ENCODE assay signal across 1 cellular context in the genomic region with DNA sequence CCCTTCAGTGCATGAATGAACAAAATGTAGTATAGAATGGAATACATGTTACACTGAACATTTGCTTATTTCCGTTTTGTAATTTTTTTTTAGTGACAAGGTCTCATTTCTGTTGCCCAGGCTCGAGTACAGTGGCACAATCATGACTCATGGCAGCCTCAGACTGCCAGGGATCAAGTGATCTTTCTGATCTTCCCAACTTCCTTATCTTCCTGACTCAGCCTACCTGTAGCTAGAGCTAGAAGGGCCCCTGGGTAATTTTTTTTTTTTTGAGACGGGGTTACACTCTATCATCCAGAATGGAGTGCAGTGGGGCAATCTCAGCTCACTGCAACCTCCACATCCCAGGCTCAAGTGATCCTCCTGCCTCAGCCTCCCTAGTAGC.
TF ChIP-seq lines count a peak whose summit lies in the region.

No MANE protein-coding gene starts in this region.

TF ChIP-seq in WTC11, 78 proteins besides CTCF, POLR2A, EP300 and RAD21 (continued from another document):
- TF ChIP-seq, protein P1, sequence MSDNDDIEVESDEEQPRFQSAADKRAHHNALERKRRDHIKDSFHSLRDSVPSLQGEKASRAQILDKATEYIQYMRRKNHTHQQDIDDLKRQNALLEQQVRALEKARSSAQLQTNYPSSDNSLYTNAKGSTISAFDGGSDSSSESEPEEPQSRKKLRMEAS (CRISPR knock-in tag; IDR thresholded peaks at IDR 0.05) = no peak
- TF ChIP-seq TP53 (CRISPR knock-in tag; IDR thresholded peaks at IDR 0.05) = no peak
- TF ChIP-seq, protein P2, sequence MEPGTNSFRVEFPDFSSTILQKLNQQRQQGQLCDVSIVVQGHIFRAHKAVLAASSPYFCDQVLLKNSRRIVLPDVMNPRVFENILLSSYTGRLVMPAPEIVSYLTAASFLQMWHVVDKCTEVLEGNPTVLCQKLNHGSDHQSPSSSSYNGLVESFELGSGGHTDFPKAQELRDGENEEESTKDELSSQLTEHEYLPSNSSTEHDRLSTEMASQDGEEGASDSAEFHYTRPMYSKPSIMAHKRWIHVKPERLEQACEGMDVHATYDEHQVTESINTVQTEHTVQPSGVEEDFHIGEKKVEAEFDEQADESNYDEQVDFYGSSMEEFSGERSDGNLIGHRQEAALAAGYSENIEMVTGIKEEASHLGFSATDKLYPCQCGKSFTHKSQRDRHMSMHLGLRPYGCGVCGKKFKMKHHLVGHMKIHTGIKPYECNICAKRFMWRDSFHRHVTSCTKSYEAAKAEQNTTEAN (CRISPR knock-in tag; IDR thresholded peaks at IDR 0.05) = no peak
- no peak for TF ChIP-seq GABPB1 (CRISPR knock-in tag; IDR thresholded peaks at IDR 0.05)
- TF ChIP-seq, protein P3, sequence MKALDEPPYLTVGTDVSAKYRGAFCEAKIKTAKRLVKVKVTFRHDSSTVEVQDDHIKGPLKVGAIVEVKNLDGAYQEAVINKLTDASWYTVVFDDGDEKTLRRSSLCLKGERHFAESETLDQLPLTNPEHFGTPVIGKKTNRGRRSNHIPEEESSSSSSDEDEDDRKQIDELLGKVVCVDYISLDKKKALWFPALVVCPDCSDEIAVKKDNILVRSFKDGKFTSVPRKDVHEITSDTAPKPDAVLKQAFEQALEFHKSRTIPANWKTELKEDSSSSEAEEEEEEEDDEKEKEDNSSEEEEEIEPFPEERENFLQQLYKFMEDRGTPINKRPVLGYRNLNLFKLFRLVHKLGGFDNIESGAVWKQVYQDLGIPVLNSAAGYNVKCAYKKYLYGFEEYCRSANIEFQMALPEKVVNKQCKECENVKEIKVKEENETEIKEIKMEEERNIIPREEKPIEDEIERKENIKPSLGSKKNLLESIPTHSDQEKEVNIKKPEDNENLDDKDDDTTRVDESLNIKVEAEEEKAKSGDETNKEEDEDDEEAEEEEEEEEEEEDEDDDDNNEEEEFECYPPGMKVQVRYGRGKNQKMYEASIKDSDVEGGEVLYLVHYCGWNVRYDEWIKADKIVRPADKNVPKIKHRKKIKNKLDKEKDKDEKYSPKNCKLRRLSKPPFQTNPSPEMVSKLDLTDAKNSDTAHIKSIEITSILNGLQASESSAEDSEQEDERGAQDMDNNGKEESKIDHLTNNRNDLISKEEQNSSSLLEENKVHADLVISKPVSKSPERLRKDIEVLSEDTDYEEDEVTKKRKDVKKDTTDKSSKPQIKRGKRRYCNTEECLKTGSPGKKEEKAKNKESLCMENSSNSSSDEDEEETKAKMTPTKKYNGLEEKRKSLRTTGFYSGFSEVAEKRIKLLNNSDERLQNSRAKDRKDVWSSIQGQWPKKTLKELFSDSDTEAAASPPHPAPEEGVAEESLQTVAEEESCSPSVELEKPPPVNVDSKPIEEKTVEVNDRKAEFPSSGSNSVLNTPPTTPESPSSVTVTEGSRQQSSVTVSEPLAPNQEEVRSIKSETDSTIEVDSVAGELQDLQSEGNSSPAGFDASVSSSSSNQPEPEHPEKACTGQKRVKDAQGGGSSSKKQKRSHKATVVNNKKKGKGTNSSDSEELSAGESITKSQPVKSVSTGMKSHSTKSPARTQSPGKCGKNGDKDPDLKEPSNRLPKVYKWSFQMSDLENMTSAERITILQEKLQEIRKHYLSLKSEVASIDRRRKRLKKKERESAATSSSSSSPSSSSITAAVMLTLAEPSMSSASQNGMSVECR (CRISPR knock-in tag; IDR thresholded peaks at IDR 0.05; ENCODE audit: borderline replicate concordance) = no peak
